ENCODE assay signal across 1 cellular context in genomic region chr6:127266178-127266891, GRCh38.
TF ChIP-seq lines count a peak whose summit lies in the region.

TSS of gene RNF146 (plus strand) at chr6:127266864. CDS start at chr6:127280339, 13,475 bp downstream.

TF ChIP-seq in GM23338, 12 proteins besides CTCF, POLR2A, EP300 and RAD21 (continued from another document):
- TF ChIP-seq REST (IDR thresholded peaks at IDR 0.05; ENCODE audit: unreplicated experiment) (peak; percentile 5), CREB1 (CRISPR knock-in tag; IDR thresholded peaks at IDR 0.05; ENCODE audit: low read depth) (peak; percentile 52; the same call in 1 of the 2 replicates), ZNF114 (CRISPR knock-in tag; IDR thresholded peaks at IDR 0.05) (0 out of 2 replicates have a peak, but pooled peaks have one; percentile 6), POLR2AphosphoS5 (IDR thresholded peaks at IDR 0.05; ENCODE audit: low read depth) (peak; percentile 80)
